In the genomic region with DNA sequence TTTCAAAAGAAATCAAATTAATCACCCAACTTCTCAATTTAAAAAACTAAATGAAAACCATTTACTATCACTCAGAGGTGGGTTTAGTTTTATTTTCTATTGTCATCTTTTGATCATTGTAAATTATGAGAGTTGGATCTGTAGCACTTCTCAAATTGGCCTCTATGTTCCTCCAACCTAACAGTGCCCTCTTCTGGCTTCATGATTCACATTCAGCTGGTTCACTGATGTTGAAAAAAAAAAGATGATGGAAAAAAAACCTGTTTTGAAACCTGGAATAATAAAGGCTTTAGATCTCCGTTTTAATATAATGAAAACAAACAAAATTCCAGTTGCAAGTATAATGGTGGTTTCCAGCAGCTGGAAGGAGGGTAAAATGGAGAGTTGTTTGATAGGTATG, we compare ENCODE assay signal across 8 cellular contexts. TPM values are rescaled to one million over a fixed set of nuclear protein-coding genes. Genes with fewer than 3 reads are reported as not detected.
DNase-seq lines count a peak whose midpoint lies in the region; ATAC-seq and TF ChIP-seq lines count a peak whose summit lies in the region.

No MANE protein-coding gene starts in this region.

- no peak overlapping the region for H3K4me3 Mint-ChIP-seq in progenitor cell of endocrine pancreas (ENCODE audit: low read depth)

- peaks cover 10% of the 10 kb centered on the region for H3K4me1 Mint-ChIP-seq in progenitor cell of endocrine pancreas (ENCODE audit: low read depth)

- no peaks in the 10 kb centered on the region for H3K27me3 Mint-ChIP-seq in progenitor cell of endocrine pancreas

- no peaks in the 10 kb centered on the region for H3K27me3 ChIP-seq in SJCRH30

- ATAC-seq in esophagus mucosa, result peak; percentile 64
- ATAC-seq in HG03175 (IDR thresholded peaks at IDR 0.05; ENCODE audit: unreplicated experiment), result no peak
- ATAC-seq in HG02884 (IDR thresholded peaks at IDR 0.05; ENCODE audit: unreplicated experiment), result no peak

- H3K9me3 ChIP-seq in SJCRH30 (replicated peaks), result no peaks in the 10 kb centered on the region

- H3K9me3 Mint-ChIP-seq in progenitor cell of endocrine pancreas (ENCODE audit: low read depth), result peaks cover 34% of the 10 kb centered on the region

- H3K4me3 ChIP-seq in GM12875 (ENCODE audit: low read depth, low read length), result no peak overlapping the region
- no peak overlapping the region for H3K4me3 ChIP-seq in SJCRH30

- H3K27ac Mint-ChIP-seq in progenitor cell of endocrine pancreas, result no peak overlapping the region

- H3K36me3 ChIP-seq in SJCRH30, result no peaks in the 10 kb centered on the region

- H3K4me1 ChIP-seq in SJCRH30, result no peaks in the 10 kb centered on the region

- peak; percentile 41; the same call in 1 of the 2 replicates for TF ChIP-seq CTCF in GM12875 (IDR thresholded peaks at IDR 0.05; ENCODE audit: borderline replicate concordance, insufficient read depth, low read depth, low read length)
- TF ChIP-seq CTCF in progenitor cell of endocrine pancreas (IDR thresholded peaks at IDR 0.05; ENCODE audit: unreplicated experiment), result peak; percentile 65

- no peak overlapping the region for H3K27ac ChIP-seq in SJCRH30

- DNase-seq in CD1c-positive myeloid dendritic cell (ENCODE audit: extremely low spot score) (peak; percentile 45), LoVo (ENCODE audit: low spot score) (peak; percentile 41), SJCRH30 (peak; percentile 4 to 46), progenitor cell of endocrine pancreas (ENCODE audit: low spot score, unreplicated experiment) (no peak)

- H3K36me3 Mint-ChIP-seq in progenitor cell of endocrine pancreas (ENCODE audit: insufficient read depth), result no peaks in the 10 kb centered on the region

RNA-seq across cellular contexts. Expression of a gene that starts 2.4 kb away (rescaled TPM):
- 14.6 and 16.2 TPM in 2 replicates for total RNA-seq in SJCRH30 (2014; rRNA removed; shearing (Covaris generic))
- 34.2 TPM for total RNA-seq in esophagus mucosa
- 48.6 and 49.3 TPM in 2 replicates for total RNA-seq in progenitor cell of endocrine pancreas
